Comparison of ENCODE assay signal across 11 cellular contexts in the genomic region with DNA sequence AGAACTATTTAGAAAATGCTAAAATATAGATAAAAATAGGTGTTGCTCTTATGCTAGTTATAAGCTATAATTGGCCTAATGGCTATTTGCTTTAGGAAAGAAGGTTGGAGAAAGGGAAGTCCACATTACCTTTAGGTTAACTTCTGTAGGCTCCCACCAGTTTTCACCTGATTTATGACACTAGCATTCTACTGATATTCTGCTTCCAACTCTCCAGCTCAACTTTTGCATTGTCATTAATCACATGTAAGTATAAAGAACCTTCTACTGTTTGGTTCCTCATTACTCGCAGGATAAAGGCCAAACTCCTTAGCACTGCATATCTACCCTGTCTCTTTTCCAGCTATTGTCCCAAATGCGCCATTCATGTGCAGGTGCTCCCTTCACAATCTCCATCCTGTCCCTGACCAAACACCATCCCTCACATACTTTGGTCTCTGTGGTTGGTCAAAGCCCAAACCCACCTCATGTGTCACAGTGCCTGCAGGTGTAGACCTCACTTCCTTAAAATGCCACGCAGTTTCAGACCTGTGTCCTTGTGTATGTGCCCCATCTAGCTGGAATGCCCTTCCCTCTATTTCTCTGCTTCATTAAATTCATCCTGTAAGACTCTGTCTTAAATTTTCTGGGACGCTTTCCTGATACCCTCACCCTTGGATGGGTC. TPM values are rescaled to one million over a fixed set of nuclear protein-coding genes. Genes with fewer than 3 reads are reported as not detected.
A peak's percentile ranks its signal among the peaks of the same experiment; 100 is the strongest.
DNase-seq lines count a peak whose midpoint lies in the region; ATAC-seq, FAIRE-seq and TF ChIP-seq lines count a peak whose summit lies in the region.
"Had no signal": no experiment of that assay in that cellular context is flagged by ENCODE, and none has a peak within 500 bp of the region (broad histone marks: within the 10 kb centered on the region; RNA-seq: fewer than 3 reads in every experiment).

No MANE protein-coding gene starts in this region.

- H3K27me3 ChIP-seq in HepG2 (ENCODE audit: control insufficient read depth in 1 of 2, insufficient read depth in 2 of 2, low read length in 2 of 2) (no peaks in the 10 kb centered on the region), right lobe of liver (no peaks in the 10 kb centered on the region), PC-3 (ENCODE audit: low read length) (no peaks in the 10 kb centered on the region), duodenal mucosa (ENCODE audit: control insufficient read depth in 1 of 2, insufficient read depth in 2 of 2, low read length in 2 of 2) (no peaks in the 10 kb centered on the region)

- intact Hi-C loops in HepG2 (cut with micrococcal nuclease; ENCODE audit: unreplicated experiment) (no loop called here), right lobe of liver (cut with DNase I) (no loop called here), PC-3 (cut with micrococcal nuclease) (loop anchor here (5.0 to 10.0 kb wide), 4 partner anchors 92 to 327 kb away; no protein-coding TSS in a partner anchor)

- H3K9me3 ChIP-seq in HepG2 (ENCODE audit: low read length) (no peaks in the 10 kb centered on the region), right lobe of liver (no peaks in the 10 kb centered on the region), PC-3 (ENCODE audit: low read length) (no peaks in the 10 kb centered on the region), duodenal mucosa (ENCODE audit: control insufficient read depth in 1 of 2, low read length in 2 of 2) (no peaks in the 10 kb centered on the region)

- no peak overlapping the region for H3K9ac ChIP-seq in HepG2 (ENCODE audit: insufficient read depth, low read depth, low read length)
- no peak overlapping the region for H3K9ac ChIP-seq in PC-3 (ENCODE audit: low read length)
- no peak overlapping the region for H3K9ac ChIP-seq in duodenal mucosa (ENCODE audit: low read depth in 1 of 2, low read length in 2 of 2)

- H3K36me3 ChIP-seq in HepG2 (replicated peaks in 1 of 2; ENCODE audit: control insufficient read depth in 1 of 2, insufficient read depth in 2 of 2, low read length in 2 of 2) (no peaks in the 10 kb centered on the region), right lobe of liver (no peaks in the 10 kb centered on the region), PC-3 (ENCODE audit: low read depth, low read length) (no peaks in the 10 kb centered on the region), duodenal mucosa (ENCODE audit: control insufficient read depth in 1 of 2, insufficient read depth in 2 of 2, low read length in 2 of 2) (no peaks in the 10 kb centered on the region)

- POLR2A ChIA-PET in HepG2 (lab: Yijun Ruan, JAX): no interaction called here
- POLR2A ChIA-PET in PC-3 (lab: Charles Lee; ENCODE audit: unreplicated experiment): interaction anchor here (0.8 kb wide), 1 partner anchor 630 kb away, joined by 5 read pairs; no protein-coding TSS in a partner anchor

- no peak for FAIRE-seq in HepG2 (lab: Jason Lieb, UNC)

- TF ChIP-seq EP300 in HepG2 (IDR thresholded peaks at IDR 0.05; ENCODE audit: low read depth in 2 of 2, low read length in 2 of 2): no peak
- TF ChIP-seq EP300 in HepG2 (CRISPR knock-in tag; IDR thresholded peaks at IDR 0.05; ENCODE audit: borderline replicate concordance): no peak

- CTCF ChIA-PET in HepG2 (lab: Yijun Ruan, JAX; ENCODE audit: low intra/inter-chr PET ratio, low total read pairs): no interaction called here
- CTCF ChIA-PET in PC-3 (lab: Charles Lee): no interaction called here

- in situ Hi-C loops in HepG2 (cut with HindIII; ENCODE audit: extremely low pct_ligation_motif_present, low pct_unique_long_range_greater_than_20kb): no loop called here

- H3K4me3 ChIP-seq in HepG2 (replicated peaks in 1 of 3; ENCODE audit: insufficient read depth in 1 of 3, low read depth in 2 of 3, low read length in 3 of 3) (no peak overlapping the region), right lobe of liver (no peak overlapping the region), PC-3 (ENCODE audit: low read length) (peak overlapping the region; percentile 97; the same call in 1 of the 2 replicates), duodenal mucosa (ENCODE audit: low read depth in 1 of 2, low read length in 2 of 2) (peak overlapping the region; percentile 18 to 19)

- H2AFZ ChIP-seq in HepG2 (ENCODE audit: low read length) (no peak overlapping the region), PC-3 (ENCODE audit: low read length) (no peak overlapping the region)

- WGBS in HepG2 (ENCODE audit: low lambda C conversion rate): 98% methylated on average over 4 of the region's 4 CpGs
- 82% methylated on average over 4 of the region's 4 CpGs for WGBS in right lobe of liver (ENCODE audit: insufficient coverage, low coverage, low lambda C conversion rate, missing lambda C conversion rate)

- DNase-seq in HepG2 (ENCODE audit: low spot score): no peak
- no peak for DNase-seq in right lobe of liver
- DNase-seq in PC-3: no peak
- DNase-seq in stimulated activated CD8-positive, alpha-beta memory T cell treated with anti-CD3 and anti-CD28 coated beads, Interleukin-4, amount 100 ng/mL, for 48 hours: no peak
- no peak for DNase-seq in effector CD4-positive, alpha-beta T cell
- no peak for DNase-seq in NCI-H1417 (lab: John Stamatoyannopoulos, UW)
- DNase-seq: aorta, NCI-H2029 treated with DMSO at 0.1 percent for 48 hours had no signal

- BruUV-seq in HepG2 (replicated peaks; lab: Mats Ljungman, UMichigan) (no TSS peak), PC-3 (replicated peaks; lab: Mats Ljungman, UMichigan) (no TSS peak)

- peaks cover 67% of the 10 kb centered on the region for H3K4me1 ChIP-seq in HepG2 (ENCODE audit: insufficient read depth, low read length)
- peaks cover 0 to 8% (median 2%) of the 10 kb centered on the region in 4 donors for H3K4me1 ChIP-seq in right lobe of liver
- peaks cover 17% of the 10 kb centered on the region for H3K4me1 ChIP-seq in PC-3 (ENCODE audit: insufficient read depth, low read length)
- H3K4me1 ChIP-seq in duodenal mucosa (ENCODE audit: control insufficient read depth in 1 of 2, insufficient read depth in 2 of 2, low read length in 2 of 2): peaks cover 18 to 34% of the 10 kb centered on the region in 2 donors

- no peak for TF ChIP-seq RAD21 in HepG2 (CRISPR knock-in tag; IDR thresholded peaks at IDR 0.05)

- no peak for TF ChIP-seq POLR2A in HepG2 (IDR thresholded peaks at IDR 0.05; ENCODE audit: insufficient read depth in 1 of 2, low read depth in 2 of 2, low read length in 2 of 2)
- TF ChIP-seq POLR2A in right lobe of liver (IDR thresholded peaks at IDR 0.05): no peak

- H3K9me2 ChIP-seq in PC-3 (replicated peaks; ENCODE audit: low read length): no peaks in the 10 kb centered on the region

- H3K4me2 ChIP-seq in HepG2 (ENCODE audit: low read depth, low read length): peak overlapping the region; percentile 80; the same call in 1 of the 2 replicates
- H3K4me2 ChIP-seq in PC-3 (ENCODE audit: low read length): peak overlapping the region; percentile 83

- H3F3A ChIP-seq in PC-3 (ENCODE audit: low read length, unreplicated experiment): no peaks in the 10 kb centered on the region

- ATAC-seq in HepG2 (no peak), right lobe of liver (no peak), PC-3 (no peak), GM21786 (IDR thresholded peaks at IDR 0.05; ENCODE audit: unreplicated experiment) (no peak)

- peaks cover 33% of the 10 kb centered on the region for H3K79me2 ChIP-seq in HepG2 (ENCODE audit: insufficient read depth, low read length)
- H3K79me2 ChIP-seq in PC-3 (ENCODE audit: low read length): peaks cover 63% of the 10 kb centered on the region

- H4K20me1 ChIP-seq in HepG2 (ENCODE audit: insufficient read depth, low read length) (peaks cover 8% of the 10 kb centered on the region; the same call in 1 of the 2 replicates), PC-3 (ENCODE audit: low read length) (0 out of 2 replicates have a peak, but pooled peaks cover 11% of the 10 kb centered on the region)

- H3K27ac ChIP-seq in HepG2 (ENCODE audit: extremely low read length, insufficient read depth, low read length) (no peak overlapping the region), right lobe of liver (no peak overlapping the region), PC-3 (ENCODE audit: low read length) (no peak overlapping the region), duodenal mucosa (ENCODE audit: low read depth, low read length) (no peak overlapping the region)
- H3K27ac ChIP-seq: C4-2B had no signal

- TF ChIP-seq CTCF in HepG2 (CRISPR knock-in tag; IDR thresholded peaks at IDR 0.05) (no peak), right lobe of liver (IDR thresholded peaks at IDR 0.05) (no peak), PC-3 (conservative IDR thresholded peaks at IDR 0.05; ENCODE audit: low read depth, low read length) (no peak)

TF ChIP-seq in HepG2, 621 proteins besides CTCF, POLR2A, EP300 and RAD21:
- 0 out of 2 replicates have a peak, but pooled peaks have one; percentile 37 for TF ChIP-seq ZNF263 (CRISPR knock-in tag; IDR thresholded peaks at IDR 0.05)
- TF ChIP-seq NKX3-1 (CRISPR knock-in tag; IDR thresholded peaks at IDR 0.05): no peak
- no peak for TF ChIP-seq PHF5A (CRISPR knock-in tag; IDR thresholded peaks at IDR 0.05; ENCODE audit: low read depth, unreplicated experiment)
- TF ChIP-seq ZNF644 (CRISPR knock-in tag; IDR thresholded peaks at IDR 0.05; ENCODE audit: low read depth): no peak
TF ChIP-seq in HepG2: peak in this region for 1.

RNA-seq across cellular contexts. Expression of a gene that starts 3.3 kb away (rescaled TPM):
- total RNA-seq in HepG2 (2016; rRNA removed; fragmentation: Illumina TruSeq; extraction: Trizol) (7.2 and 8.3 TPM in 2 replicates), right lobe of liver (1 to 10 TPM; 2.7 to 8.4 (median 6.0) TPM), PC-3 (2014; rRNA removed) (10.6 and 10.7 TPM in 2 replicates)
- 1.5 TPM in 2 replicates for total RNA-seq in HepG2 (2016; cell fraction: cytosol; rRNA removed; fragmentation: Illumina TruSeq; extraction: Trizol; ENCODE audit: low read depth)
- 8.2 TPM in 2 replicates for total RNA-seq in HepG2 (2016; cell fraction: insoluble cytoplasmic fraction; rRNA removed; fragmentation: Illumina TruSeq; extraction: Trizol)
- total RNA-seq in HepG2 (2016; cell fraction: membrane; rRNA removed; fragmentation: Illumina TruSeq; extraction: Trizol): 3.4 and 3.6 TPM in 2 replicates
- total RNA-seq in HepG2 (2016; cell fraction: nucleus; rRNA removed; fragmentation: Illumina TruSeq; extraction: Trizol): 20.5 and 21.3 TPM in 2 replicates
- polyA plus RNA-seq in HepG2 (2011; rRNA removed): 3.3 and 4.6 TPM in 2 replicates
- 1.1 and 1.8 TPM in 2 replicates for polyA plus RNA-seq in HepG2 (2011; cell fraction: cytosol; rRNA removed)
- 5.3 and 6.3 TPM in 2 replicates for polyA plus RNA-seq in HepG2 (2011; cell fraction: nucleus; rRNA removed)
- polyA plus RNA-seq in HepG2 (2012): 3.3 and 3.5 TPM in 2 replicates
- 0.19 and 0.20 TPM in 2 replicates for polyA plus RNA-seq in HepG2 (2016; cell fraction: cytosol; fragmentation: Illumina TruSeq; extraction: Trizol; ENCODE audit: low read depth)
- polyA plus RNA-seq in HepG2 (2016; cell fraction: insoluble cytoplasmic fraction; fragmentation: Illumina TruSeq; extraction: Trizol; ENCODE audit: low read depth): 5.9 and 6.3 TPM in 2 replicates
- polyA plus RNA-seq in HepG2 (2016; cell fraction: membrane; fragmentation: Illumina TruSeq; extraction: Trizol; ENCODE audit: low read depth): 1.0 and 1.2 TPM in 2 replicates
- 9.7 and 11.0 TPM in 2 replicates for polyA plus RNA-seq in HepG2 (2016; cell fraction: nucleus; fragmentation: Illumina TruSeq; extraction: Trizol; ENCODE audit: insufficient read depth, low read depth)
- 5.2 and 10.4 TPM in 2 replicates for polyA minus RNA-seq in HepG2 (2011; rRNA and poly(A)+ RNA removed; ENCODE audit: low replicate concordance)
- 3.8 and 5.5 TPM in 2 replicates for polyA minus RNA-seq in HepG2 (2011; cell fraction: cytosol; rRNA and poly(A)+ RNA removed)
- 66.2 and 71.5 TPM in 2 replicates for polyA minus RNA-seq in HepG2 (2011; cell fraction: nucleus; rRNA and poly(A)+ RNA removed)

Comparison
In these comparisons a context has a peak if more than half of its experiments do, and no peak if none do; other contexts are left out.
1. H3K4me3 ChIP-seq: peak in PC-3 (single experiment) and duodenal mucosa (2 of 2); none in HepG2 (0 of 3) and right lobe of liver (0 of 3).